21 cellular contexts compared by ENCODE assay signal in the genomic region with DNA sequence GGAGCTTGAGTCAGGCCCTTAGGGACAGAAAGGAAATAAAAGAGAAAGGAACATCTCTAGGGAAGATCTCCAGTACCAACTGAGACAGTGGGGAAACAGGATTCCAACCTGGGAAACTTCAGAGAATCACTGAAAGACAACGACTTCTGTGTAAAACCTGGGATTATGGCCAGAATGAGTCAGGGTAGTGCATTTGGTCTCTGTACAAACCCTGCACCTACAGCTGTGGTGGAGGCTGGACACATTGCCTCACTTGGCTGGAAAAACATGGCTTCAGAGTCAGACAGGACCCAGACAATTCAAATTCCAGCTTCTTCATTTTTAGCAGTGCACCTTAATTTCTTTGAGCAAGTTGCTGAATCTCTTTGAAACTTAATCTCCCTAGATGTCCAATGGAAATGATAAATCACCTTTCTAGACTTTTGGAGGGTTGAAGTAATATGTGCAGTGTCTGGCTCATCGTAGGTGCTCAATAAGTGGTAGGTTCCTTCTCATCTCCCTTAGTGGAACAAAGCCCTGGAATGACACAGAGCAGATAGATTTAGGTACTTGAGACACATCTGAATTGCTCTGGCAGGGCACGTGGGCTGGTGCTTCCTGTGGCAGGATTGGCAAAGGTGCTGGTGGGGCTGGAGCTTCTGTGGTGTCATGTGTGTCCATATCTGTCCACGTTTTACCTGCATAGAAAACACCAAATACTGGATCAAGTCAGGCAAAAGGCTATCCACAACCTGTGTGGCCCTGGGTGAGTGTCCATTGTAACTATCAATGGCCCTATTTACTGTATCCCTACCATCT. TPM values are rescaled to one million over a fixed set of nuclear protein-coding genes. Genes with fewer than 3 reads are reported as not detected.
A peak's percentile ranks its signal among the peaks of the same experiment; 100 is the strongest.
DNase-seq lines count a peak whose midpoint lies in the region; TF ChIP-seq lines count a peak whose summit lies in the region.
"Had no signal": no experiment of that assay in that cellular context is flagged by ENCODE, and none has a peak within 500 bp of the region (broad histone marks: within the 10 kb centered on the region; RNA-seq: fewer than 3 reads in every experiment).

No MANE protein-coding gene starts in this region.

- no peak for TF ChIP-seq EP300 in esophagus muscularis mucosa (IDR thresholded peaks at IDR 0.05)

- H3K9ac ChIP-seq in Karpas-422 (ENCODE audit: low read length), result no peak overlapping the region

- H3K27ac Mint-ChIP-seq in osteocyte (ENCODE audit: unreplicated experiment), result no peak overlapping the region
- H3K27ac Mint-ChIP-seq: B cell had no signal

- no peak overlapping the region for H3K4me2 ChIP-seq in Karpas-422 (ENCODE audit: low read depth, low read length, poor library complexity, severe bottlenecking)

- POLR2A ChIA-PET in A673 (lab: Charles Lee; ENCODE audit: low non-redundant PET), result no interaction called here

- H3K4me1 ChIP-seq in Karpas-422 (ENCODE audit: low read length) (no peaks in the 10 kb centered on the region), esophagus muscularis mucosa (no peaks in the 10 kb centered on the region), A673 (ENCODE audit: insufficient read depth, low read length, poor library complexity, severe bottlenecking) (peaks cover 9% of the 10 kb centered on the region)
- H3K4me1 ChIP-seq: SJSA1 had no signal

- H3K9me2 ChIP-seq in Karpas-422 (replicated peaks; ENCODE audit: insufficient read depth, low read length), result no peaks in the 10 kb centered on the region

- intact Hi-C loops in esophagus muscularis mucosa (cut with DNase I) (no loop called here), A673 (cut with micrococcal nuclease; ENCODE audit: unreplicated experiment) (no loop called here)

- H3K27me3 ChIP-seq in Karpas-422 (ENCODE audit: low read length) (no peaks in the 10 kb centered on the region), esophagus muscularis mucosa (peaks cover 0 to 8% (median 0%) of the 10 kb centered on the region in 4 donors), A673 (replicated peaks; ENCODE audit: insufficient read depth, low read depth, low read length, poor library complexity) (peaks cover 5% of the 10 kb centered on the region)

- in situ Hi-C loops in astrocyte of the cerebellum (cut with HindIII; ENCODE audit: low sequenced_read_pairs), result no loop called here

- CTCF ChIA-PET in A673 (lab: Charles Lee), result no interaction called here

- WGBS in esophagus muscularis mucosa, result 63% methylated on average over 4 of the region's 4 CpGs

- H3K79me2 ChIP-seq in Karpas-422 (ENCODE audit: low read length), result no peaks in the 10 kb centered on the region

- no peaks in the 10 kb centered on the region for H3K4me1 Mint-ChIP-seq in osteocyte (ENCODE audit: unreplicated experiment)
- H3K4me1 Mint-ChIP-seq: B cell had no signal

- no peak for TF ChIP-seq CTCF in astrocyte of the cerebellum (IDR thresholded peaks at IDR 0.05; ENCODE audit: low read depth, low read length, missing control alignments)
- no peak for TF ChIP-seq CTCF in esophagus muscularis mucosa (IDR thresholded peaks at IDR 0.05)
- no peak for TF ChIP-seq CTCF in osteocyte (IDR thresholded peaks at IDR 0.05)
- TF ChIP-seq CTCF in A673 (conservative IDR thresholded peaks at IDR 0.05; ENCODE audit: low read depth, low read length), result no peak

- no peaks in the 10 kb centered on the region for H3K9me3 Mint-ChIP-seq in osteocyte (ENCODE audit: unreplicated experiment)

- H3K27ac ChIP-seq in Karpas-422 (ENCODE audit: low read length) (no peak overlapping the region), esophagus muscularis mucosa (replicated peaks in 1 of 4) (no peak overlapping the region), A673 (ENCODE audit: low read depth, low read length, poor library complexity, severe bottlenecking) (no peak overlapping the region)
- H3K27ac ChIP-seq: SJSA1 had no signal

- H3K4me3 ChIP-seq in Karpas-422 (ENCODE audit: low read length) (no peak overlapping the region), astrocyte of the cerebellum (ENCODE audit: low read depth, low read length) (no peak overlapping the region), esophagus muscularis mucosa (no peak overlapping the region), A673 (ENCODE audit: low read depth, low read length, poor library complexity, severe bottlenecking) (no peak overlapping the region)
- H3K4me3 ChIP-seq: GM12878, K562, SJSA1 had no signal

- TF ChIP-seq POLR2A in esophagus muscularis mucosa (IDR thresholded peaks at IDR 0.05; ENCODE audit: low read depth), result no peak

- no peaks in the 10 kb centered on the region for H4K20me1 ChIP-seq in Karpas-422 (ENCODE audit: insufficient read depth, low read depth, low read length)

- no peak overlapping the region for H2AFZ ChIP-seq in Karpas-422 (ENCODE audit: low read length)

- H3K27me3 Mint-ChIP-seq in osteocyte (ENCODE audit: unreplicated experiment), result peaks cover 50% of the 10 kb centered on the region

- H3K36me3 ChIP-seq in Karpas-422 (ENCODE audit: insufficient read depth, low read length) (no peaks in the 10 kb centered on the region), esophagus muscularis mucosa (no peaks in the 10 kb centered on the region), A673 (ENCODE audit: insufficient read depth, low read length, poor library complexity, severe bottlenecking) (no peaks in the 10 kb centered on the region)
- H3K36me3 ChIP-seq: SJSA1 had no signal

- no peak overlapping the region for H3K4me3 Mint-ChIP-seq in osteocyte (ENCODE audit: unreplicated experiment)
- H3K4me3 Mint-ChIP-seq: B cell had no signal

- DNase-seq in Karpas-422 (peak; percentile 19), astrocyte of the cerebellum (ENCODE audit: low read depth) (peak; percentile 37), esophagus muscularis mucosa (ENCODE audit: extremely low spot score) (peak; percentile 19), osteocyte (ENCODE audit: extremely low spot score, unreplicated experiment) (peak; percentile 63), NCI-H82 treated with DMSO at 0.1 percent for 48 hours (lab: John Stamatoyannopoulos, UW; ENCODE audit: unreplicated experiment) (no peak), SKM-1 treated with dmso at 0.1 percent for 144 hours (lab: John Stamatoyannopoulos, UW; ENCODE audit: unreplicated experiment) (no peak), A673 (ENCODE audit: low spot score) (no peak)
- DNase-seq: DMS 273 treated with DMSO at 0.1 percent for 48 hours, DMS79 treated with DMSO at 0.1 percent for 48 hours, H7, NCI-H1694, NCI-H2081, NCI-H2171, NCI-H345, NCI-H524 treated with DMSO at 0.1 percent for 48 hours, NCI-H82 had no signal

- no TSS peak for BruUV-seq in A673 (replicated peaks; lab: Mats Ljungman, UMichigan)

- no peaks in the 10 kb centered on the region for H3K36me3 Mint-ChIP-seq in osteocyte (ENCODE audit: unreplicated experiment)

- H3K9me3 ChIP-seq in Karpas-422 (ENCODE audit: low read length) (no peaks in the 10 kb centered on the region), esophagus muscularis mucosa (no peaks in the 10 kb centered on the region), A673 (ENCODE audit: low read depth, low read length, poor library complexity, severe bottlenecking) (no peaks in the 10 kb centered on the region)
- H3K9me3 ChIP-seq: SJSA1 had no signal

RNA-seq across cellular contexts. Expression of a gene that starts 6.1 kb away (rescaled TPM):
- not detected in 2 replicates for total RNA-seq in Karpas-422 (2014; rRNA removed; shearing (Covaris generic); ENCODE audit: low replicate concordance)
- total RNA-seq in esophagus muscularis mucosa (1 to 10 TPM; 3.7 to 9.5 (median 7.4) TPM), osteocyte (143 and 161 TPM in 2 replicates), A673 (2021) (41.0 and 50.7 TPM in 2 replicates)
- total RNA-seq: B cell, OCI-LY7 had no signal

Comparison
In these comparisons a context has a peak if more than half of its experiments do, and no peak if none do; other contexts are left out.
1. DNase-seq: peak in Karpas-422 (single experiment), astrocyte of the cerebellum (single experiment), esophagus muscularis mucosa (single experiment) and osteocyte (single experiment); none in NCI-H82 treated with DMSO at 0.1 percent for 48 hours (single experiment), SKM-1 treated with dmso at 0.1 percent for 144 hours (single experiment) and A673 (single experiment).